ENCODE assay signal across 17 cellular contexts in the genomic region with DNA sequence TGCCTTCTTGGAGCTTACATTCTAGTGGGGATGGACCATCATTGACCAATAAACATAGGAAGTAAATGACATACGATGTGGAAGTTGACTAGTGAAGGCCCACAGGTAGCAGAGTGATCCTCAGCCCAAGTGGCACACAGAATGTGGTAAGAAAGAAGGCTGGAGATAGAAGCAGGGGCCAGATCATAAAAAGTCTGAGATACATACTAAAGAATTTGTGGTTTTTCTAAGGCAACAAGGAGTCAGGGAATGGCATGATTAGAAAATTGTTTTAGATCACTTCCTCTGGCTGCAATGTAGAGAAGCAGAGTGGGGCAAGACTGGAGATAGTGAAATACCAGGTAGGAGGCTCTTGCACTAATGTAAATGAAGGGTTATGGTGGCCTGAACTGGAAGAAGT.
A peak's percentile ranks its signal among the peaks of the same experiment; 100 is the strongest.
DNase-seq lines count a peak whose midpoint lies in the region; ATAC-seq and TF ChIP-seq lines count a peak whose summit lies in the region.
"Had no signal": no experiment of that assay in that cellular context is flagged by ENCODE, and none has a peak within 500 bp of the region (broad histone marks: within the 10 kb centered on the region; RNA-seq: fewer than 3 reads in every experiment).

No MANE protein-coding gene starts in this region.

- POLR2A ChIA-PET in CD8-positive, alpha-beta T cell (lab: Charles Lee), result no interaction called here
- POLR2A ChIA-PET in activated CD4-positive, alpha-beta memory T cell treated with anti-CD3 and anti-CD28 coated beads for 36 hours (lab: Charles Lee), result no interaction called here

- H3K27me3 ChIP-seq in CD8-positive, alpha-beta T cell (ENCODE audit: insufficient read depth, low read length), result no peaks in the 10 kb centered on the region
- no peaks in the 10 kb centered on the region for H3K27me3 ChIP-seq in psoas muscle (ENCODE audit: insufficient read depth in 3 of 3, low read length in 2 of 3)
- H3K27me3 ChIP-seq: neural progenitor cell had no signal

- H3K4me3 ChIP-seq in CD8-positive, alpha-beta T cell (ENCODE audit: low read depth, low read length), result no peak overlapping the region
- H3K4me3 ChIP-seq in fibroblast of villous mesenchyme (ENCODE audit: low read depth, low read length), result no peak overlapping the region
- no peak overlapping the region for H3K4me3 ChIP-seq in psoas muscle
- H3K4me3 ChIP-seq: GM23338, neural progenitor cell had no signal

- 88 to 100% (median 94%) methylated on average over 1 of the region's 1 CpG for WGBS in psoas muscle, 3 donors

- no peak for TF ChIP-seq CTCF in CD8-positive, alpha-beta T cell (IDR thresholded peaks at IDR 0.05)
- TF ChIP-seq CTCF in fibroblast of villous mesenchyme (IDR thresholded peaks at IDR 0.05; ENCODE audit: insufficient read depth, low read depth, low read length) (no peak), psoas muscle (IDR thresholded peaks at IDR 0.05) (no peak)

- intact Hi-C loops in CD8-positive, alpha-beta T cell (cut with DNase I, micrococcal nuclease), result loop anchor here in 1 of 2 experiments (10.0 kb wide), 1 partner anchor 51 kb away; no protein-coding TSS in a partner anchor
- intact Hi-C loops in activated CD4-positive, alpha-beta memory T cell treated with anti-CD3 and anti-CD28 coated beads for 36 hours (cut with micrococcal nuclease), result loop anchor here (10.0 kb wide), 2 partner anchors 89 to 209 kb away; no protein-coding TSS in a partner anchor
- intact Hi-C loops in psoas muscle (cut with DNase I), result no loop called here

- no peaks in the 10 kb centered on the region for H3K27me3 Mint-ChIP-seq in CD8-positive, alpha-beta T cell (ENCODE audit: low read depth)
- H3K27me3 Mint-ChIP-seq in activated CD4-positive, alpha-beta memory T cell treated with anti-CD3 and anti-CD28 coated beads for 36 hours, result no peaks in the 10 kb centered on the region

- H3K36me3 Mint-ChIP-seq in CD8-positive, alpha-beta T cell, result peaks cover 85% of the 10 kb centered on the region
- peaks cover 62% of the 10 kb centered on the region for H3K36me3 Mint-ChIP-seq in activated CD4-positive, alpha-beta memory T cell treated with anti-CD3 and anti-CD28 coated beads for 36 hours

- peak overlapping the region; percentile 69 for H3K27ac Mint-ChIP-seq in CD8-positive, alpha-beta T cell
- H3K27ac Mint-ChIP-seq in activated CD4-positive, alpha-beta memory T cell treated with anti-CD3 and anti-CD28 coated beads for 36 hours, result peak overlapping the region; percentile 5
- H3K27ac Mint-ChIP-seq: GM23338, neural progenitor cell had no signal

- H3K9me3 ChIP-seq in CD8-positive, alpha-beta T cell (ENCODE audit: low read length), result peaks cover 4% of the 10 kb centered on the region
- H3K9me3 ChIP-seq in psoas muscle, result peaks cover 3% of the 10 kb centered on the region

- ATAC-seq in CD8-positive, alpha-beta T cell, result no peak
- ATAC-seq in psoas muscle, result no peak
- ATAC-seq: GM23338, right cardiac atrium had no signal

- H3K27ac ChIP-seq in CD8-positive, alpha-beta T cell (ENCODE audit: low read depth, low read length), result no peak overlapping the region
- no peak overlapping the region for H3K27ac ChIP-seq in psoas muscle
- H3K27ac ChIP-seq: neural progenitor cell had no signal

- peaks cover 19% of the 10 kb centered on the region for H3K4me1 ChIP-seq in CD8-positive, alpha-beta T cell (ENCODE audit: insufficient read depth, low read length)
- no peaks in the 10 kb centered on the region for H3K4me1 ChIP-seq in psoas muscle

- CTCF ChIA-PET in CD8-positive, alpha-beta T cell (lab: Charles Lee), result interaction anchor here (1.0 to 1.5 kb wide), 3 partner anchors 13 to 237 kb away, joined by 3 to 4 read pairs (median 3); no protein-coding TSS in a partner anchor
- CTCF ChIA-PET in activated CD4-positive, alpha-beta memory T cell treated with anti-CD3 and anti-CD28 coated beads for 36 hours (lab: Charles Lee), result interaction anchor here (0.9 to 1.1 kb wide), 2 partner anchors 236 to 259 kb away, joined by 3 read pairs; no protein-coding TSS in a partner anchor

- peak; percentile 55 for DNase-seq in AG08395 (ENCODE audit: low spot score)
- no peak for DNase-seq in CD8-positive, alpha-beta T cell
- DNase-seq in activated CD4-positive, alpha-beta memory T cell treated with anti-CD3 and anti-CD28 coated beads for 36 hours, result no peak
- DNase-seq in fibroblast of villous mesenchyme (ENCODE audit: low read depth), result peak; percentile 17
- no peak for DNase-seq in SW 1271 (lab: John Stamatoyannopoulos, UW)
- no peak for DNase-seq in LoVo (ENCODE audit: low spot score)
- no peak for DNase-seq in SHP77 treated with DMSO at 0.1 percent for 48 hours (lab: John Stamatoyannopoulos, UW)
- DNase-seq in psoas muscle, result no peak
- DNase-seq: activated CD8-positive, alpha-beta memory T cell treated with anti-CD3 and anti-CD28 coated beads for 24 hours; activated gamma-delta T cell treated with Interleukin-2 at 50 U/mL for 16 hours; DND-41; effector CD8-positive, alpha-beta T cell; NCI-H187; NCI-H510A; right cardiac atrium had no signal

- peaks cover 35% of the 10 kb centered on the region for H3K4me1 Mint-ChIP-seq in CD8-positive, alpha-beta T cell (ENCODE audit: low read depth)
- peaks cover 44% of the 10 kb centered on the region for H3K4me1 Mint-ChIP-seq in activated CD4-positive, alpha-beta memory T cell treated with anti-CD3 and anti-CD28 coated beads for 36 hours (ENCODE audit: low read depth)
- H3K4me1 Mint-ChIP-seq: GM23338, neural progenitor cell had no signal

- H3K36me3 ChIP-seq in CD8-positive, alpha-beta T cell (ENCODE audit: insufficient read depth, low read length), result peaks cover 30% of the 10 kb centered on the region
- H3K36me3 ChIP-seq in psoas muscle (ENCODE audit: insufficient read depth in 1 of 2, low read depth in 1 of 2), result peaks cover 18 to 85% of the 10 kb centered on the region in 2 donors

- H3K9me3 Mint-ChIP-seq in CD8-positive, alpha-beta T cell, result peaks cover 14% of the 10 kb centered on the region
- H3K9me3 Mint-ChIP-seq in activated CD4-positive, alpha-beta memory T cell treated with anti-CD3 and anti-CD28 coated beads for 36 hours, result peaks cover 19% of the 10 kb centered on the region
- H3K9me3 Mint-ChIP-seq: GM23338 had no signal

- no peak overlapping the region for H3K4me3 Mint-ChIP-seq in CD8-positive, alpha-beta T cell
- no peak overlapping the region for H3K4me3 Mint-ChIP-seq in activated CD4-positive, alpha-beta memory T cell treated with anti-CD3 and anti-CD28 coated beads for 36 hours
- H3K4me3 Mint-ChIP-seq: GM23338, neural progenitor cell had no signal

Comparison
In these comparisons a context has a peak if more than half of its experiments do, and no peak if none do; other contexts are left out.
1. DNase-seq: peak in AG08395 (single experiment) and fibroblast of villous mesenchyme (single experiment); none in CD8-positive, alpha-beta T cell (0 of 7), activated CD4-positive, alpha-beta memory T cell treated with anti-CD3 and anti-CD28 coated beads for 36 hours (single experiment), SW 1271 (0 of 2), LoVo (single experiment), SHP77 treated with DMSO at 0.1 percent for 48 hours (single experiment) and psoas muscle (0 of 2).